15 cellular contexts compared by ENCODE assay signal in the genomic region with DNA sequence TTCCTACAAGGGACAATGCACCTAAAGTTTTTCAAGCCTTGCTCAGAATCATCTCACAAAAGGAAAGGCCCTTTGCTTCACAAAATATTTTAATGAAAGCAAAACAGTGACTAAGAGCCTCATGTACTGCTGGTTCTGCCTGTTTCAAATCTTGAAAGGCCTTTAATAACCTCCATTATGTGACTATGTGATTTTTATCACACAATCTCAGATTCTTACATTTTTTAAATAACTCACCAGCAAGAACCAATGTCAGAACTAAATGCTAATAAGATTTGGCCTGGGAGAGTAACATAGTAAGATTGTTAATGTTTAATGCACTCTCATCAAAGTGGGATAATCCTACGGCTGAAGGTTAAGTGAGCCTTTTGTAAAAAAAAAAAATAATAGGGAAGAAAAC.
DNase-seq lines count a peak whose midpoint lies in the region; ATAC-seq and TF ChIP-seq lines count a peak whose summit lies in the region.
"Had no signal": no experiment of that assay in that cellular context is flagged by ENCODE, and none has a peak within 500 bp of the region (broad histone marks: within the 10 kb centered on the region; RNA-seq: fewer than 3 reads in every experiment).

No MANE protein-coding gene starts in this region.

- WGBS in right cardiac atrium: 73% methylated on average over 1 of the region's 1 CpG
- WGBS in endodermal cell (ENCODE audit: insufficient coverage in 1 of 2, insufficient read length in 1 of 2), 2 experiments: 80 to 100% methylated on average over 1 of the region's 1 CpG

- H3K27ac ChIP-seq in left ventricle myocardium inferior (replicated peaks) (peak overlapping the region; percentile 8), right cardiac atrium (ENCODE audit: low read length) (no peak overlapping the region), endodermal cell (ENCODE audit: low read depth, low read length) (peak overlapping the region; percentile 81), tibial artery (peak overlapping the region; percentile 24 to 41)
- no peak overlapping the region for H3K27ac ChIP-seq in effector memory CD4-positive, alpha-beta T cell (ENCODE audit: insufficient read depth, low read length, poor library complexity, severe bottlenecking)
- H3K27ac ChIP-seq: HL-60 had no signal

- no peaks in the 10 kb centered on the region for H3K36me3 ChIP-seq in left ventricle myocardium inferior
- H3K36me3 ChIP-seq in endodermal cell (ENCODE audit: control insufficient read depth, insufficient read depth, low read length): no peaks in the 10 kb centered on the region
- H3K36me3 ChIP-seq in tibial artery: no peaks in the 10 kb centered on the region
- no peaks in the 10 kb centered on the region for H3K36me3 ChIP-seq in effector memory CD4-positive, alpha-beta T cell (ENCODE audit: control insufficient read depth, insufficient read depth, low read length)
- H3K36me3 ChIP-seq: HAP-1 had no signal

- H3K9ac ChIP-seq in endodermal cell (ENCODE audit: extremely low read depth, low read length, poor library complexity, severe bottlenecking): no peak overlapping the region

- H3K9me3 Mint-ChIP-seq in endodermal cell (peaks cover 14% of the 10 kb centered on the region), mesothelial cell of epicardium (peaks cover 8% of the 10 kb centered on the region)

- DNase-seq in left ventricle myocardium inferior (no peak), right cardiac atrium (no peak), endodermal cell (no peak), mesothelial cell of epicardium (ENCODE audit: low spot score in 2 of 2, unreplicated experiment in 2 of 2) (no peak), tibial artery (no peak), GM10266 (ENCODE audit: extremely low spot score) (no peak), GM13976 (ENCODE audit: low spot score) (no peak)
- DNase-seq in effector memory CD4-positive, alpha-beta T cell: no peak
- DNase-seq: C1 segment of cervical spinal cord; CD4-positive, alpha-beta memory T cell; DMS79; EL had no signal

- H3K4me3 Mint-ChIP-seq in endodermal cell: no peak overlapping the region
- H3K4me3 Mint-ChIP-seq in mesothelial cell of epicardium: no peak overlapping the region
- H3K4me3 Mint-ChIP-seq: B cell; CD4-positive, alpha-beta memory T cell had no signal

- H3K4me1 ChIP-seq in left ventricle myocardium inferior: peaks cover 15% of the 10 kb centered on the region
- no peaks in the 10 kb centered on the region for H3K4me1 ChIP-seq in right cardiac atrium (ENCODE audit: control insufficient read depth, insufficient read depth, low read length)
- H3K4me1 ChIP-seq in endodermal cell (ENCODE audit: control insufficient read depth, insufficient read depth, low read length): no peaks in the 10 kb centered on the region
- H3K4me1 ChIP-seq in tibial artery: peaks cover 0 to 46% (median 12%) of the 10 kb centered on the region in 4 donors
- no peaks in the 10 kb centered on the region for H3K4me1 ChIP-seq in effector memory CD4-positive, alpha-beta T cell (ENCODE audit: control insufficient read depth, insufficient read depth, low read length, poor library complexity, severe bottlenecking)
- H3K4me1 ChIP-seq: HAP-1 had no signal

- no peak overlapping the region for H3K27ac Mint-ChIP-seq in endodermal cell
- H3K27ac Mint-ChIP-seq in mesothelial cell of epicardium: peak overlapping the region; percentile 70
- H3K27ac Mint-ChIP-seq: B cell; CD4-positive, alpha-beta memory T cell had no signal

- no peak for ATAC-seq in right cardiac atrium

- H3K27me3 ChIP-seq in left ventricle myocardium inferior (ENCODE audit: low read depth) (no peaks in the 10 kb centered on the region), right cardiac atrium (ENCODE audit: control insufficient read depth, insufficient read depth) (no peaks in the 10 kb centered on the region), endodermal cell (ENCODE audit: control insufficient read depth, insufficient read depth, low read length, poor library complexity, severe bottlenecking) (no peaks in the 10 kb centered on the region), tibial artery (no peaks in the 10 kb centered on the region)
- no peaks in the 10 kb centered on the region for H3K27me3 ChIP-seq in effector memory CD4-positive, alpha-beta T cell (replicated peaks; ENCODE audit: control insufficient read depth, insufficient read depth, low read length, poor library complexity, severe bottlenecking)

- H3K36me3 Mint-ChIP-seq in endodermal cell (ENCODE audit: low read depth) (no peaks in the 10 kb centered on the region), mesothelial cell of epicardium (peaks cover 2% of the 10 kb centered on the region)
- H3K36me3 Mint-ChIP-seq: CD4-positive, alpha-beta memory T cell had no signal

- H3K9me3 ChIP-seq in left ventricle myocardium inferior (replicated peaks) (peaks cover 7% of the 10 kb centered on the region), right cardiac atrium (ENCODE audit: control insufficient read depth, low read length) (no peaks in the 10 kb centered on the region), endodermal cell (ENCODE audit: control insufficient read depth, low read length) (peaks cover 14% of the 10 kb centered on the region), tibial artery (peaks cover 0 to 3% (median 0%) of the 10 kb centered on the region in 3 donors)
- no peaks in the 10 kb centered on the region for H3K9me3 ChIP-seq in effector memory CD4-positive, alpha-beta T cell (ENCODE audit: control insufficient read depth, low read length)
- H3K9me3 ChIP-seq: HAP-1 had no signal

- H3K4me1 Mint-ChIP-seq in endodermal cell: peaks cover 10% of the 10 kb centered on the region
- H3K4me1 Mint-ChIP-seq in mesothelial cell of epicardium: peaks cover 34% of the 10 kb centered on the region
- H3K4me1 Mint-ChIP-seq: B cell; CD4-positive, alpha-beta memory T cell had no signal

- TF ChIP-seq CTCF in left ventricle myocardium inferior (IDR thresholded peaks at IDR 0.05; ENCODE audit: borderline replicate concordance): no peak
- TF ChIP-seq CTCF in endodermal cell (conservative IDR thresholded peaks at IDR 0.05): no peak
- TF ChIP-seq CTCF in mesothelial cell of epicardium (IDR thresholded peaks at IDR 0.05; ENCODE audit: unreplicated experiment): no peak
- TF ChIP-seq CTCF in tibial artery (IDR thresholded peaks at IDR 0.05): no peak
- no peak for TF ChIP-seq CTCF in GM10266 (IDR thresholded peaks at IDR 0.05; ENCODE audit: control insufficient read depth, insufficient read depth, low read depth, missing control alignments)
- TF ChIP-seq CTCF in GM13976 (IDR thresholded peaks at IDR 0.05; ENCODE audit: borderline replicate concordance, control extremely low read depth, extremely low read depth, insufficient read depth, missing control alignments): no peak

- H3K27me3 Mint-ChIP-seq in endodermal cell (ENCODE audit: insufficient read depth) (peaks cover 2% of the 10 kb centered on the region), mesothelial cell of epicardium (ENCODE audit: low read depth) (no peaks in the 10 kb centered on the region)

- in situ Hi-C loops in GM13976 (cut with MboI; ENCODE audit: low sequenced_read_pairs, unreplicated experiment): no loop called here

- intact Hi-C loops in left ventricle myocardium inferior (cut with micrococcal nuclease): no loop called here
- intact Hi-C loops in right cardiac atrium (cut with DNase I): no loop called here
- intact Hi-C loops in tibial artery (cut with DNase I; ENCODE audit: low total_unique reads): no loop called here

- H3K4me3 ChIP-seq in left ventricle myocardium inferior: no peak overlapping the region
- no peak overlapping the region for H3K4me3 ChIP-seq in right cardiac atrium (ENCODE audit: low read length)
- H3K4me3 ChIP-seq in endodermal cell (ENCODE audit: low read length): no peak overlapping the region
- no peak overlapping the region for H3K4me3 ChIP-seq in tibial artery
- no peak overlapping the region for H3K4me3 ChIP-seq in effector memory CD4-positive, alpha-beta T cell (ENCODE audit: insufficient read depth, low read depth, low read length, poor library complexity, severe bottlenecking)
- H3K4me3 ChIP-seq: HAP-1 had no signal

Comparison
In these comparisons a context has a peak if more than half of its experiments do, and no peak if none do; other contexts are left out.
1. H3K27ac ChIP-seq: peak in left ventricle myocardium inferior (single experiment), endodermal cell (single experiment) and tibial artery (2 of 2); none in right cardiac atrium (single experiment) and effector memory CD4-positive, alpha-beta T cell (single experiment).